ENCODE assay signal across 14 cellular contexts in the genomic region with DNA sequence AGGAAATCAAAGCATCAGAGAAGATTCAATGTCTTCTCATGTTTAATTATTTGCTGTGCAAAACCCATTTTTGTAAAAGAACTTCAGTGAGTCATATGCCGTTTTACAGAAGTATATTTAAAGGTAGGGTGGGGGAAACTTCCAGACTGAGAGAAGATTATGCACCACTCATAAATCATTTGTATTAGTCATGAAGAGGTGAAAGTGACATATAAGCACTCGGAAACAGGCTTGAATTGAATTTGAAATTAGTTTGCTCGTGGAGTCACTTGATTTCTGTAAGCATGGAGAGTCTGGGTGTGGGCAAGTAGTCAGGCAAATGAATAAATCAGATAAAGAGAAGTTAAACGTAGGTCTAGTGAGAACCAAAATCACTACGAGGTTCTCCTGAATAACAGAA.
DNase-seq lines count a peak whose midpoint lies in the region; ATAC-seq and TF ChIP-seq lines count a peak whose summit lies in the region.
"Had no signal": no experiment of that assay in that cellular context is flagged by ENCODE, and none has a peak within 500 bp of the region (broad histone marks: within the 10 kb centered on the region; RNA-seq: fewer than 3 reads in every experiment).

No MANE protein-coding gene starts in this region.

- peaks cover 10% of the 10 kb centered on the region for H3K4me1 Mint-ChIP-seq in activated CD8-positive, alpha-beta T cell treated with anti-CD3 and anti-CD28 coated beads for 36 hours (ENCODE audit: low read depth)
- no peaks in the 10 kb centered on the region for H3K4me1 Mint-ChIP-seq in activated CD8-positive, alpha-beta T cell treated with anti-CD3 and anti-CD28 coated beads, Interleukin-2, amount 10 ng/mL, durations not matched to agents 7 days and 5 days (ENCODE audit: low read depth)
- peaks cover 19% of the 10 kb centered on the region for H3K4me1 Mint-ChIP-seq in stimulated activated naive CD8-positive, alpha-beta T cell treated with anti-CD3 and anti-CD28 coated beads, Interleukin-15, Interleukin-2, amounts not matched to agents 100 ng/mL and 50 ng/mL, for 24 hours (ENCODE audit: low read depth)
- H3K4me1 Mint-ChIP-seq: naive B cell had no signal

- H3K27me3 ChIP-seq in RWPE2 (ENCODE audit: insufficient read depth, poor library complexity, severe bottlenecking) = no peaks in the 10 kb centered on the region
- H3K27me3 ChIP-seq: testis had no signal

- DNase-seq in activated CD8-positive, alpha-beta T cell treated with anti-CD3 and anti-CD28 coated beads for 36 hours = no peak
- no peak for DNase-seq in activated CD8-positive, alpha-beta T cell treated with anti-CD3 and anti-CD28 coated beads, Interleukin-2, amount 10 ng/mL, durations not matched to agents 7 days and 5 days
- DNase-seq in RWPE2 (ENCODE audit: low spot score) = no peak
- DNase-seq in fibroblast of pulmonary artery (ENCODE audit: low read depth) = peak; percentile 64
- no peak for DNase-seq in SK-N-DZ (ENCODE audit: low spot score)
- no peak for DNase-seq in NCI-H2196 treated with DMSO at 0.1 percent for 48 hours (lab: John Stamatoyannopoulos, UW; ENCODE audit: unreplicated experiment)
- DNase-seq: activated CD4-positive, alpha-beta T cell treated with anti-CD3 and anti-CD28 coated beads, Interleukin-2, amount 50 U/mL, for 4 hours; naive B cell; NCI-H1694; stimulated activated CD4-positive, alpha-beta T cell treated with anti-CD3 and anti-CD28 coated beads, Interleukin-2, amount 100 ng/mL, for 24 hours; testis had no signal

- H3K27ac Mint-ChIP-seq in activated CD8-positive, alpha-beta T cell treated with anti-CD3 and anti-CD28 coated beads for 36 hours = no peak overlapping the region
- H3K27ac Mint-ChIP-seq in activated CD8-positive, alpha-beta T cell treated with anti-CD3 and anti-CD28 coated beads, Interleukin-2, amount 10 ng/mL, durations not matched to agents 7 days and 5 days = no peak overlapping the region
- H3K27ac Mint-ChIP-seq in stimulated activated naive CD8-positive, alpha-beta T cell treated with anti-CD3 and anti-CD28 coated beads, Interleukin-15, Interleukin-2, amounts not matched to agents 100 ng/mL and 50 ng/mL, for 24 hours = peak overlapping the region; percentile 8
- H3K27ac Mint-ChIP-seq: naive B cell had no signal

- H3K4me3 ChIP-seq in RWPE2 (ENCODE audit: severe bottlenecking) = no peak overlapping the region
- H3K4me3 ChIP-seq in fibroblast of pulmonary artery (replicated peaks; ENCODE audit: low read depth, low read length) = no peak overlapping the region
- H3K4me3 ChIP-seq: A549, testis had no signal

- H3K4me1 ChIP-seq in RWPE2 (ENCODE audit: insufficient read depth, poor library complexity, severe bottlenecking) = peaks cover 8% of the 10 kb centered on the region
- H3K4me1 ChIP-seq: A549, testis had no signal

- H3K9me3 ChIP-seq in RWPE2 (ENCODE audit: severe bottlenecking) = no peaks in the 10 kb centered on the region
- H3K9me3 ChIP-seq: A549, testis had no signal

- H3K9me3 Mint-ChIP-seq in activated CD8-positive, alpha-beta T cell treated with anti-CD3 and anti-CD28 coated beads for 36 hours = no peaks in the 10 kb centered on the region
- H3K9me3 Mint-ChIP-seq in activated CD8-positive, alpha-beta T cell treated with anti-CD3 and anti-CD28 coated beads, Interleukin-2, amount 10 ng/mL, durations not matched to agents 7 days and 5 days (ENCODE audit: insufficient read depth) = no peaks in the 10 kb centered on the region
- H3K9me3 Mint-ChIP-seq in stimulated activated naive CD8-positive, alpha-beta T cell treated with anti-CD3 and anti-CD28 coated beads, Interleukin-15, Interleukin-2, amounts not matched to agents 100 ng/mL and 50 ng/mL, for 24 hours = no peaks in the 10 kb centered on the region

- POLR2A ChIA-PET in activated CD8-positive, alpha-beta T cell treated with anti-CD3 and anti-CD28 coated beads for 36 hours (lab: Charles Lee) = no interaction called here
- POLR2A ChIA-PET in activated CD8-positive, alpha-beta T cell treated with anti-CD3 and anti-CD28 coated beads, Interleukin-2, amount 10 ng/mL, durations not matched to agents 7 days and 5 days (lab: Charles Lee) = no interaction called here

- no peaks in the 10 kb centered on the region for H3K36me3 Mint-ChIP-seq in activated CD8-positive, alpha-beta T cell treated with anti-CD3 and anti-CD28 coated beads for 36 hours (ENCODE audit: low read depth)
- H3K36me3 Mint-ChIP-seq in activated CD8-positive, alpha-beta T cell treated with anti-CD3 and anti-CD28 coated beads, Interleukin-2, amount 10 ng/mL, durations not matched to agents 7 days and 5 days (ENCODE audit: low read depth) = no peaks in the 10 kb centered on the region
- no peaks in the 10 kb centered on the region for H3K36me3 Mint-ChIP-seq in stimulated activated naive CD8-positive, alpha-beta T cell treated with anti-CD3 and anti-CD28 coated beads, Interleukin-15, Interleukin-2, amounts not matched to agents 100 ng/mL and 50 ng/mL, for 24 hours (ENCODE audit: low read depth)
- H3K36me3 Mint-ChIP-seq: naive B cell had no signal

- H3K27ac ChIP-seq in RWPE2 (ENCODE audit: poor library complexity, severe bottlenecking) = peak overlapping the region; percentile 31
- H3K27ac ChIP-seq: A549, testis had no signal

- peak; percentile 88 for ATAC-seq in activated CD8-positive, alpha-beta T cell treated with anti-CD3 and anti-CD28 coated beads for 36 hours
- ATAC-seq in activated CD8-positive, alpha-beta T cell treated with anti-CD3 and anti-CD28 coated beads, Interleukin-2, amount 10 ng/mL, durations not matched to agents 7 days and 5 days = no peak
- ATAC-seq in RWPE2 (ENCODE audit: low read depth) = peak; percentile 80
- no peak for ATAC-seq in HG03159 (IDR thresholded peaks at IDR 0.05; ENCODE audit: unreplicated experiment)
- ATAC-seq: A549 had no signal

- CTCF ChIA-PET in activated CD8-positive, alpha-beta T cell treated with anti-CD3 and anti-CD28 coated beads for 36 hours (lab: Charles Lee) = interaction anchor here (1.0 kb wide), 1 partner anchor 10 kb away, joined by 5 read pairs; no protein-coding TSS in a partner anchor
- CTCF ChIA-PET in activated CD8-positive, alpha-beta T cell treated with anti-CD3 and anti-CD28 coated beads, Interleukin-2, amount 10 ng/mL, durations not matched to agents 7 days and 5 days (lab: Charles Lee) = interaction anchor here (1.7 kb wide), 1 partner anchor 10 kb away, joined by 4 read pairs; no protein-coding TSS in a partner anchor

- H3K27me3 Mint-ChIP-seq in activated CD8-positive, alpha-beta T cell treated with anti-CD3 and anti-CD28 coated beads for 36 hours = peaks cover 14% of the 10 kb centered on the region
- peaks cover 9% of the 10 kb centered on the region for H3K27me3 Mint-ChIP-seq in activated CD8-positive, alpha-beta T cell treated with anti-CD3 and anti-CD28 coated beads, Interleukin-2, amount 10 ng/mL, durations not matched to agents 7 days and 5 days (ENCODE audit: low read depth)
- H3K27me3 Mint-ChIP-seq in stimulated activated naive CD8-positive, alpha-beta T cell treated with anti-CD3 and anti-CD28 coated beads, Interleukin-15, Interleukin-2, amounts not matched to agents 100 ng/mL and 50 ng/mL, for 24 hours = peaks cover 26% of the 10 kb centered on the region

- H3K4me3 Mint-ChIP-seq in activated CD8-positive, alpha-beta T cell treated with anti-CD3 and anti-CD28 coated beads for 36 hours = no peak overlapping the region
- H3K4me3 Mint-ChIP-seq in activated CD8-positive, alpha-beta T cell treated with anti-CD3 and anti-CD28 coated beads, Interleukin-2, amount 10 ng/mL, durations not matched to agents 7 days and 5 days = no peak overlapping the region
- H3K4me3 Mint-ChIP-seq in stimulated activated naive CD8-positive, alpha-beta T cell treated with anti-CD3 and anti-CD28 coated beads, Interleukin-15, Interleukin-2, amounts not matched to agents 100 ng/mL and 50 ng/mL, for 24 hours = no peak overlapping the region
- H3K4me3 Mint-ChIP-seq: naive B cell had no signal

- H3K36me3 ChIP-seq in RWPE2 (ENCODE audit: low read depth) = no peaks in the 10 kb centered on the region

- intact Hi-C loops in activated CD8-positive, alpha-beta T cell treated with anti-CD3 and anti-CD28 coated beads for 36 hours (cut with micrococcal nuclease) = no loop called here

- TF ChIP-seq CTCF in activated CD8-positive, alpha-beta T cell treated with anti-CD3 and anti-CD28 coated beads for 36 hours (IDR thresholded peaks at IDR 0.05) = no peak
- TF ChIP-seq CTCF in RWPE2 (IDR thresholded peaks at IDR 0.05; ENCODE audit: poor library complexity, severe bottlenecking) (no peak), fibroblast of pulmonary artery (IDR thresholded peaks at IDR 0.05; ENCODE audit: low read length, missing control alignments) (no peak)

Comparison
In these comparisons a context has a peak if more than half of its experiments do, and no peak if none do; other contexts are left out.
1. ATAC-seq: peak in activated CD8-positive, alpha-beta T cell treated with anti-CD3 and anti-CD28 coated beads for 36 hours (single experiment) and RWPE2 (single experiment); none in activated CD8-positive, alpha-beta T cell treated with anti-CD3 and anti-CD28 coated beads, Interleukin-2, amount 10 ng/mL, durations not matched to agents 7 days and 5 days (single experiment) and HG03159 (single experiment).